ENCODE assay signal across 8 cellular contexts in genomic region chr12:88242161-88242925, GRCh38.
DNase-seq lines count a peak whose midpoint lies in the region; ATAC-seq and TF ChIP-seq lines count a peak whose summit lies in the region.

No MANE protein-coding gene starts in this region.

- in situ Hi-C loops in ACHN (cut with HindIII; ENCODE audit: low pct_ligation_motif_present, low pct_unique_long_range_greater_than_20kb, low sequenced_read_pairs): no loop called here

- peaks cover 6% of the 10 kb centered on the region for H3K27me3 Mint-ChIP-seq in nephron progenitor cell (ENCODE audit: low read depth, poor library complexity)

- no peaks in the 10 kb centered on the region for H3K4me1 Mint-ChIP-seq in nephron progenitor cell

- no peak overlapping the region for H3K27ac Mint-ChIP-seq in nephron progenitor cell

- peaks cover 10% of the 10 kb centered on the region for H3K9me3 Mint-ChIP-seq in nephron progenitor cell

- H3K36me3 Mint-ChIP-seq in nephron progenitor cell (ENCODE audit: low read depth): no peaks in the 10 kb centered on the region

- ATAC-seq in SK-N-SH treated with all-trans-retinoic acid at 6 μM for 48 hours (peak; percentile 53; the same call in 2 of the 3 replicates), HG03095 (IDR thresholded peaks at IDR 0.05; ENCODE audit: unreplicated experiment) (no peak)

- no peak for TF ChIP-seq CTCF in nephron progenitor cell (IDR thresholded peaks at IDR 0.05)

- DNase-seq in ACHN: peak; percentile 92
- peak; percentile 89 for DNase-seq in H4 (ENCODE audit: low spot score)
- DNase-seq in glomerular visceral epithelial cell (ENCODE audit: extremely low spot score): peak; percentile 88
- no peak for DNase-seq in NCI-H2196 (lab: John Stamatoyannopoulos, UW; ENCODE audit: unreplicated experiment)
- no peak for DNase-seq in nephron progenitor cell
- no peak for DNase-seq in NCI-H1930 (lab: John Stamatoyannopoulos, UW)

- H3K4me3 Mint-ChIP-seq in nephron progenitor cell: no peak overlapping the region

TF ChIP-seq in SK-N-SH treated with all-trans-retinoic acid at 6 μM for 48 hours, 23 proteins besides CTCF, POLR2A, EP300 and RAD21:
- no peak for TF ChIP-seq ARNTL (CRISPR knock-in tag; IDR thresholded peaks at IDR 0.05; ENCODE audit: borderline replicate concordance, low read depth)
- TF ChIP-seq ZFP30 (CRISPR knock-in tag; IDR thresholded peaks at IDR 0.05): no peak
- TF ChIP-seq ZNF8 (CRISPR knock-in tag; IDR thresholded peaks at IDR 0.05): no peak
- TF ChIP-seq ZC3H10 (CRISPR knock-in tag; IDR thresholded peaks at IDR 0.05): no peak
- TF ChIP-seq TCF4 (CRISPR knock-in tag; IDR thresholded peaks at IDR 0.05; ENCODE audit: borderline replicate concordance): no peak
- TF ChIP-seq, protein P1, sequence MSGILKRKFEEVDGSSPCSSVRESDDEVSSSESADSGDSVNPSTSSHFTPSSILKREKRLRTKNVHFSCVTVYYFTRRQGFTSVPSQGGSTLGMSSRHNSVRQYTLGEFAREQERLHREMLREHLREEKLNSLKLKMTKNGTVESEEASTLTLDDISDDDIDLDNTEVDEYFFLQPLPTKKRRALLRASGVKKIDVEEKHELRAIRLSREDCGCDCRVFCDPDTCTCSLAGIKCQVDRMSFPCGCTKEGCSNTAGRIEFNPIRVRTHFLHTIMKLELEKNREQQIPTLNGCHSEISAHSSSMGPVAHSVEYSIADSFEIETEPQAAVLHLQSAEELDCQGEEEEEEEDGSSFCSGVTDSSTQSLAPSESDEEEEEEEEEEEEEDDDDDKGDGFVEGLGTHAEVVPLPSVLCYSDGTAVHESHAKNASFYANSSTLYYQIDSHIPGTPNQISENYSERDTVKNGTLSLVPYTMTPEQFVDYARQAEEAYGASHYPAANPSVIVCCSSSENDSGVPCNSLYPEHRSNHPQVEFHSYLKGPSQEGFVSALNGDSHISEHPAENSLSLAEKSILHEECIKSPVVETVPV (CRISPR knock-in tag; IDR thresholded peaks at IDR 0.05): no peak
- TF ChIP-seq, protein P2, sequence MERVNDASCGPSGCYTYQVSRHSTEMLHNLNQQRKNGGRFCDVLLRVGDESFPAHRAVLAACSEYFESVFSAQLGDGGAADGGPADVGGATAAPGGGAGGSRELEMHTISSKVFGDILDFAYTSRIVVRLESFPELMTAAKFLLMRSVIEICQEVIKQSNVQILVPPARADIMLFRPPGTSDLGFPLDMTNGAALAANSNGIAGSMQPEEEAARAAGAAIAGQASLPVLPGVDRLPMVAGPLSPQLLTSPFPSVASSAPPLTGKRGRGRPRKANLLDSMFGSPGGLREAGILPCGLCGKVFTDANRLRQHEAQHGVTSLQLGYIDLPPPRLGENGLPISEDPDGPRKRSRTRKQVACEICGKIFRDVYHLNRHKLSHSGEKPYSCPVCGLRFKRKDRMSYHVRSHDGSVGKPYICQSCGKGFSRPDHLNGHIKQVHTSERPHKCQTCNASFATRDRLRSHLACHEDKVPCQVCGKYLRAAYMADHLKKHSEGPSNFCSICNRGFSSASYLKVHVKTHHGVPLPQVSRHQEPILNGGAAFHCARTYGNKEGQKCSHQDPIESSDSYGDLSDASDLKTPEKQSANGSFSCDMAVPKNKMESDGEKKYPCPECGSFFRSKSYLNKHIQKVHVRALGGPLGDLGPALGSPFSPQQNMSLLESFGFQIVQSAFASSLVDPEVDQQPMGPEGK (CRISPR knock-in tag; IDR thresholded peaks at IDR 0.05; ENCODE audit: borderline replicate concordance): no peak
- TF ChIP-seq ISL1 (CRISPR knock-in tag; IDR thresholded peaks at IDR 0.05): no peak
- TF ChIP-seq PPARA (CRISPR knock-in tag; IDR thresholded peaks at IDR 0.05; ENCODE audit: borderline replicate concordance): no peak
- no peak for TF ChIP-seq SNAI2 (CRISPR knock-in tag; IDR thresholded peaks at IDR 0.05)
- TF ChIP-seq CSDC2 (CRISPR knock-in tag; IDR thresholded peaks at IDR 0.05): no peak
- no peak for TF ChIP-seq POU6F1 (CRISPR knock-in tag; IDR thresholded peaks at IDR 0.05; ENCODE audit: borderline replicate concordance, low read depth)
- TF ChIP-seq BACH2 (CRISPR knock-in tag; IDR thresholded peaks at IDR 0.05; ENCODE audit: borderline replicate concordance): no peak

Comparison
In these comparisons a context has a peak if more than half of its experiments do, and no peak if none do; other contexts are left out.
1. DNase-seq: peak in ACHN (single experiment), H4 (single experiment) and glomerular visceral epithelial cell (single experiment); none in NCI-H2196 (single experiment), nephron progenitor cell (single experiment) and NCI-H1930 (0 of 2).